ENCODE assay signal across 8 cellular contexts in genomic region chr3:191330309-191330712, GRCh38. TPM values are rescaled to one million over a fixed set of nuclear protein-coding genes. Genes with fewer than 3 reads are reported as not detected.
DNase-seq lines count a peak whose midpoint lies in the region; ATAC-seq and TF ChIP-seq lines count a peak whose summit lies in the region.

UTS2B (minus strand) TSS chr3:191330526; CDS start chr3:191282189, 48,337 bp downstream.

- H3K4me1 ChIP-seq in HAP-1: peaks cover 48% of the 10 kb centered on the region
- peaks cover 10% of the 10 kb centered on the region for H3K4me1 ChIP-seq in parathyroid adenoma

- H3K9me3 ChIP-seq in HAP-1 (no peaks in the 10 kb centered on the region), parathyroid adenoma (ENCODE audit: control insufficient read depth, low read length) (no peaks in the 10 kb centered on the region)

- peak within 1 kb of the TSS; percentile 52 for H3K27ac Mint-ChIP-seq in activated CD8-positive, alpha-beta T cell treated with anti-CD3 and anti-CD28 coated beads for 36 hours

- peaks cover 41% of the 10 kb centered on the region for H3K79me2 ChIP-seq in parathyroid adenoma

- H3K4me3 ChIP-seq in HAP-1: peak within 1 kb of the TSS; percentile 54
- H3K4me3 ChIP-seq in parathyroid adenoma (ENCODE audit: low read depth, low read length): peak within 1 kb of the TSS; percentile 79

- TF ChIP-seq CTCF in activated CD8-positive, alpha-beta T cell treated with anti-CD3 and anti-CD28 coated beads for 36 hours (IDR thresholded peaks at IDR 0.05): no peak
- TF ChIP-seq CTCF in parathyroid adenoma (IDR thresholded peaks at IDR 0.05): no peak

- no peaks in the 10 kb centered on the region for H3K36me3 Mint-ChIP-seq in activated CD8-positive, alpha-beta T cell treated with anti-CD3 and anti-CD28 coated beads for 36 hours (ENCODE audit: low read depth)

- no peak for ATAC-seq in activated CD8-positive, alpha-beta T cell treated with anti-CD3 and anti-CD28 coated beads for 36 hours
- ATAC-seq in Right ventricle myocardium superior (ENCODE audit: poor library complexity) (peak; percentile 7), HG02973 (IDR thresholded peaks at IDR 0.05; ENCODE audit: unreplicated experiment) (no peak)

- CTCF ChIA-PET in activated CD8-positive, alpha-beta T cell treated with anti-CD3 and anti-CD28 coated beads for 36 hours (lab: Charles Lee): no interaction called here

- peak within 1 kb of the TSS; percentile 64 for H3K9ac ChIP-seq in parathyroid adenoma

- H3K27me3 ChIP-seq in HAP-1 (ENCODE audit: low read depth): no peaks in the 10 kb centered on the region
- no peaks in the 10 kb centered on the region for H3K27me3 ChIP-seq in parathyroid adenoma (ENCODE audit: control insufficient read depth, insufficient read depth, low read length)

- intact Hi-C loops in activated CD8-positive, alpha-beta T cell treated with anti-CD3 and anti-CD28 coated beads for 36 hours (cut with micrococcal nuclease): no loop called here
- intact Hi-C loops in Right ventricle myocardium superior (cut with DNase I): no loop called here

- peak within 1 kb of the TSS; percentile 86 for H2AFZ ChIP-seq in parathyroid adenoma

- peaks cover 15% of the 10 kb centered on the region for H3K4me1 Mint-ChIP-seq in activated CD8-positive, alpha-beta T cell treated with anti-CD3 and anti-CD28 coated beads for 36 hours (ENCODE audit: low read depth)

- peak within 1 kb of the TSS; percentile 71 for H3K4me3 Mint-ChIP-seq in activated CD8-positive, alpha-beta T cell treated with anti-CD3 and anti-CD28 coated beads for 36 hours

- peak within 1 kb of the TSS; percentile 77 for H3K4me2 ChIP-seq in parathyroid adenoma (ENCODE audit: low read length)

- DNase-seq in ACHN (peak; percentile 58), HAP-1 (ENCODE audit: low spot score in 2 of 2) (peak; percentile 46 to 70), Right ventricle myocardium superior (no peak), CD1c-positive myeloid dendritic cell (ENCODE audit: extremely low spot score) (no peak), GM19240 (ENCODE audit: insufficient read length, low spot score) (no peak)
- no peak for DNase-seq in activated CD8-positive, alpha-beta T cell treated with anti-CD3 and anti-CD28 coated beads for 36 hours

- H3K27me3 Mint-ChIP-seq in activated CD8-positive, alpha-beta T cell treated with anti-CD3 and anti-CD28 coated beads for 36 hours: peaks cover 23% of the 10 kb centered on the region

- no peaks in the 10 kb centered on the region for H3K9me3 Mint-ChIP-seq in activated CD8-positive, alpha-beta T cell treated with anti-CD3 and anti-CD28 coated beads for 36 hours

- H3K27ac ChIP-seq in parathyroid adenoma: peak within 1 kb of the TSS; percentile 78

- POLR2A ChIA-PET in activated CD8-positive, alpha-beta T cell treated with anti-CD3 and anti-CD28 coated beads for 36 hours (lab: Charles Lee): no interaction called here

- in situ Hi-C loops in ACHN (cut with HindIII; ENCODE audit: low pct_ligation_motif_present, low pct_unique_long_range_greater_than_20kb, low sequenced_read_pairs) (no loop called here), HAP-1 (cut with MboI; ENCODE audit: low sequenced_read_pairs) (no loop called here)

- H3K36me3 ChIP-seq in HAP-1 (replicated peaks) (no peaks in the 10 kb centered on the region), parathyroid adenoma (ENCODE audit: control insufficient read depth, insufficient read depth, low read length) (no peaks in the 10 kb centered on the region)

RNA-seq across cellular contexts. Expression of gene UTS2B, which starts in this region (rescaled TPM):
- total RNA-seq in activated CD8-positive, alpha-beta T cell treated with anti-CD3 and anti-CD28 coated beads for 36 hours: not detected
- total RNA-seq in Right ventricle myocardium superior: 0.19 TPM

Comparison
In these comparisons a context has a peak if more than half of its experiments do, and no peak if none do; other contexts are left out.
1. Peak in ATAC-seq in Right ventricle myocardium superior; RNA of the gene not detected or under 1 TPM.
2. DNase-seq: peak in ACHN (single experiment) and HAP-1 (2 of 2); none in activated CD8-positive, alpha-beta T cell treated with anti-CD3 and anti-CD28 coated beads for 36 hours (single experiment), Right ventricle myocardium superior (single experiment), CD1c-positive myeloid dendritic cell (single experiment) and GM19240 (single experiment).